Comparison of ENCODE assay signal across 20 cellular contexts in genomic region chr9:85533538-85533937, GRCh38.
A peak's percentile ranks its signal among the peaks of the same experiment; 100 is the strongest.
DNase-seq lines count a peak whose midpoint lies in the region; ATAC-seq, FAIRE-seq and TF ChIP-seq lines count a peak whose summit lies in the region.
"Had no signal": no experiment of that assay in that cellular context is flagged by ENCODE, and none has a peak within 500 bp of the region (broad histone marks: within the 10 kb centered on the region; RNA-seq: fewer than 3 reads in every experiment).

No MANE protein-coding gene starts in this region.

- no peak overlapping the region for H3K27ac ChIP-seq in GM12878 (ENCODE audit: control insufficient read depth, insufficient read depth)
- H3K27ac ChIP-seq in naive thymus-derived CD4-positive, alpha-beta T cell (ENCODE audit: low read depth, low read length), result no peak overlapping the region
- H3K27ac ChIP-seq in uterus, result no peak overlapping the region
- H3K27ac ChIP-seq in esophagus squamous epithelium, result no peak overlapping the region
- H3K27ac ChIP-seq: BLaER1, GM23248, KMS-11 had no signal

- FAIRE-seq in GM12891 (lab: Jason Lieb, UNC), result peak; percentile 72
- no peak for FAIRE-seq in GM12878 (lab: Jason Lieb, UNC)
- FAIRE-seq: GM19239, H54 had no signal

- POLR2A ChIA-PET in HEK293T (lab: Yijun Ruan, JAX) (no interaction called here), GM12878 (lab: Charles Lee) (no interaction called here)
- POLR2A ChIA-PET in naive thymus-derived CD4-positive, alpha-beta T cell (lab: Charles Lee), result no interaction called here

- H3K36me3 ChIP-seq in GM12878 (ENCODE audit: control insufficient read depth in 2 of 2, insufficient read depth in 2 of 2, low read length in 1 of 2), result no peaks in the 10 kb centered on the region
- no peaks in the 10 kb centered on the region for H3K36me3 ChIP-seq in naive thymus-derived CD4-positive, alpha-beta T cell (ENCODE audit: control insufficient read depth in 2 of 3, insufficient read depth in 3 of 3, low read length in 3 of 3)
- H3K36me3 ChIP-seq in uterus, result no peaks in the 10 kb centered on the region
- H3K36me3 ChIP-seq in esophagus squamous epithelium, result no peaks in the 10 kb centered on the region
- H3K36me3 ChIP-seq: BLaER1 had no signal

- no peak overlapping the region for H3K9ac ChIP-seq in GM12878 (ENCODE audit: control insufficient read depth, insufficient read depth, low read length)
- H3K9ac ChIP-seq: BLaER1, GM23248, KMS-11 had no signal

- no peak for TF ChIP-seq EP300 in GM12878 (IDR thresholded peaks at IDR 0.05; ENCODE audit: borderline replicate concordance in 1 of 2, control insufficient read depth in 1 of 2, low read depth in 2 of 2, low read length in 2 of 2)

- H3K27me3 ChIP-seq in GM12878 (replicated peaks in 1 of 2; ENCODE audit: control insufficient read depth in 2 of 2, insufficient read depth in 2 of 2, low read length in 1 of 2) (no peaks in the 10 kb centered on the region; a peak in 1 of 4 replicates), uterus (no peaks in the 10 kb centered on the region), esophagus squamous epithelium (peaks cover 0 to 83% (median 0%) of the 10 kb centered on the region in 4 donors)
- H3K27me3 ChIP-seq in naive thymus-derived CD4-positive, alpha-beta T cell (ENCODE audit: control insufficient read depth in 2 of 2, insufficient read depth in 2 of 2, low read length in 2 of 2), result no peaks in the 10 kb centered on the region
- H3K27me3 ChIP-seq: BLaER1 had no signal

- H3K9me3 ChIP-seq in GM12878 (replicated peaks; ENCODE audit: control insufficient read depth, insufficient read depth, low read length) (no peaks in the 10 kb centered on the region), uterus (no peaks in the 10 kb centered on the region), esophagus squamous epithelium (no peaks in the 10 kb centered on the region)
- H3K9me3 ChIP-seq in naive thymus-derived CD4-positive, alpha-beta T cell (ENCODE audit: control insufficient read depth in 2 of 3, low read length in 3 of 3), result no peaks in the 10 kb centered on the region
- H3K9me3 ChIP-seq: BLaER1 had no signal

- intact Hi-C loops in GM12878 (cut with micrococcal nuclease; ENCODE audit: unreplicated experiment), result no loop called here
- intact Hi-C loops in naive thymus-derived CD4-positive, alpha-beta T cell (cut with micrococcal nuclease), result no loop called here
- intact Hi-C loops in uterus (cut with DNase I; ENCODE audit: low total_unique reads), result no loop called here
- intact Hi-C loops in esophagus squamous epithelium (cut with DNase I), result no loop called here

- peaks cover 0 to 5% (median 0%) of the 10 kb centered on the region in 5 donors for H3K36me3 Mint-ChIP-seq in naive thymus-derived CD4-positive, alpha-beta T cell
- H3K36me3 Mint-ChIP-seq: CD14-positive monocyte; CD4-positive, alpha-beta memory T cell had no signal

- DNase-seq in GM12891 (ENCODE audit: insufficient read length, low spot score) (no peak), HEK293T (ENCODE audit: extremely low spot score) (no peak), GM12878 (ENCODE audit: low read depth, low spot score) (no peak), uterus (no peak), globus pallidus (ENCODE audit: low spot score) (no peak), esophagus squamous epithelium (lab: John Stamatoyannopoulos, UW) (no peak)
- no peak for DNase-seq in naive thymus-derived CD4-positive, alpha-beta T cell
- DNase-seq: 8988T; CD4-positive, alpha-beta memory T cell; DMS153; DMS79; GDM1; GM23248; HCEC 1CT had no signal

- in situ Hi-C loops in GM12878 (cut with MboI), result no loop called here

- BruUV-seq in GM12878 (replicated peaks; lab: Mats Ljungman, UMichigan), result no TSS peak

- H3K4me2 ChIP-seq in GM12878 (ENCODE audit: control insufficient read depth, insufficient read depth), result no peak overlapping the region
- H3K4me2 ChIP-seq: KMS-11 had no signal

- H3K4me3 ChIP-seq in GM12878 (no peak overlapping the region), uterus (no peak overlapping the region), esophagus squamous epithelium (no peak overlapping the region)
- H3K4me3 ChIP-seq in naive thymus-derived CD4-positive, alpha-beta T cell (ENCODE audit: low read length), result no peak overlapping the region
- H3K4me3 ChIP-seq: BLaER1, GM23248 had no signal

- peaks cover 0 to 5% (median 0%) of the 10 kb centered on the region in 5 donors for H3K27me3 Mint-ChIP-seq in naive thymus-derived CD4-positive, alpha-beta T cell
- H3K27me3 Mint-ChIP-seq: CD4-positive, alpha-beta memory T cell had no signal

- peaks cover 0 to 3% (median 0%) of the 10 kb centered on the region in 11 donors for H3K9me3 Mint-ChIP-seq in naive thymus-derived CD4-positive, alpha-beta T cell
- H3K9me3 Mint-ChIP-seq: CD4-positive, alpha-beta memory T cell had no signal

- SMC1A ChIA-PET in GM12878 (lab: Charles Lee; ENCODE audit: uncharacterized antibody, unreplicated experiment), result no interaction called here

- CTCF ChIA-PET in HEK293T (lab: Yijun Ruan, JAX), result no interaction called here
- CTCF ChIA-PET in GM12878 (lab: Yijun Ruan, JAX), result no interaction called here
- CTCF ChIA-PET in naive thymus-derived CD4-positive, alpha-beta T cell (lab: Charles Lee), result no interaction called here

- RAD21 ChIA-PET in GM12878 (lab: Charles Lee; ENCODE audit: unreplicated experiment), result no interaction called here

- no peaks in the 10 kb centered on the region for H4K20me1 ChIP-seq in GM12878 (ENCODE audit: control insufficient read depth, insufficient read depth)
- H4K20me1 ChIP-seq: BLaER1 had no signal

- no peaks in the 10 kb centered on the region for H3K79me2 ChIP-seq in GM12878 (ENCODE audit: control insufficient read depth, insufficient read depth, low read length)

- no peak for TF ChIP-seq RAD21 in GM12878 (IDR thresholded peaks at IDR 0.05; ENCODE audit: insufficient read depth, low read depth, low read length)

- TF ChIP-seq CTCF in GM12878 (IDR thresholded peaks at IDR 0.05 in 2 of 3, conservative IDR thresholded peaks at IDR 0.05 in 1 of 3; ENCODE audit: control insufficient read depth in 2 of 3, extremely low read depth in 1 of 3, insufficient read depth in 1 of 3, low read depth in 3 of 3, low read length in 3 of 3), result no peak
- TF ChIP-seq CTCF in uterus (IDR thresholded peaks at IDR 0.05), result no peak
- TF ChIP-seq CTCF in esophagus squamous epithelium (IDR thresholded peaks at IDR 0.05), result no peak

- H3K27ac Mint-ChIP-seq in naive thymus-derived CD4-positive, alpha-beta T cell, result no peak overlapping the region
- H3K27ac Mint-ChIP-seq: CD4-positive, alpha-beta memory T cell had no signal

- ATAC-seq in GM12878 (no peak), GM19351 (IDR thresholded peaks at IDR 0.05; ENCODE audit: unreplicated experiment) (no peak)
- peak; percentile 16 for ATAC-seq in naive thymus-derived CD4-positive, alpha-beta T cell

- no peak overlapping the region for H2AFZ ChIP-seq in GM12878 (ENCODE audit: control insufficient read depth, low read depth, low read length)
- H2AFZ ChIP-seq: GM23248 had no signal

- TF ChIP-seq POLR2A in GM12891 (IDR thresholded peaks at IDR 0.05; ENCODE audit: low read depth, low read length), result no peak
- TF ChIP-seq POLR2A in GM12878 (IDR thresholded peaks at IDR 0.05; ENCODE audit: low read depth, low read length), result no peak
- no peak for TF ChIP-seq POLR2A in uterus (IDR thresholded peaks at IDR 0.05)
- TF ChIP-seq POLR2A in esophagus squamous epithelium (IDR thresholded peaks at IDR 0.05), result no peak

- no peaks in the 10 kb centered on the region for H3K4me1 Mint-ChIP-seq in naive thymus-derived CD4-positive, alpha-beta T cell
- H3K4me1 Mint-ChIP-seq: CD4-positive, alpha-beta memory T cell had no signal

- H3K4me1 ChIP-seq in GM12878 (ENCODE audit: control insufficient read depth, insufficient read depth, low read length), result no peaks in the 10 kb centered on the region
- no peaks in the 10 kb centered on the region for H3K4me1 ChIP-seq in naive thymus-derived CD4-positive, alpha-beta T cell (ENCODE audit: control insufficient read depth in 2 of 2, insufficient read depth in 2 of 2, low read length in 2 of 2)
- H3K4me1 ChIP-seq in uterus, result no peaks in the 10 kb centered on the region
- no peaks in the 10 kb centered on the region for H3K4me1 ChIP-seq in esophagus squamous epithelium

- H3K4me3 Mint-ChIP-seq in naive thymus-derived CD4-positive, alpha-beta T cell, result no peak overlapping the region
- H3K4me3 Mint-ChIP-seq: CD14-positive monocyte; CD4-positive, alpha-beta memory T cell had no signal

- 79% methylated on average over 4 of the region's 4 CpGs for WGBS in GM12878 (ENCODE audit: insufficient coverage, insufficient replicate concordance, low lambda C conversion rate, missing lambda C conversion rate)
- WGBS in esophagus squamous epithelium, 2 donors, result 92 to 93% methylated on average over 4 of the region's 4 CpGs

TF ChIP-seq in GM12891, 5 proteins besides CTCF, POLR2A, EP300 and RAD21:
- no peak for TF ChIP-seq POU2F2 (IDR thresholded peaks at IDR 0.05; ENCODE audit: low read depth, low read length)
- no peak for TF ChIP-seq POLR2AphosphoS5 (IDR thresholded peaks at IDR 0.05; ENCODE audit: low read depth, low read length)
- no peak for TF ChIP-seq PAX5 (IDR thresholded peaks at IDR 0.05; ENCODE audit: insufficient read depth, low read length, severe bottlenecking)
- no peak for TF ChIP-seq TAF1 (IDR thresholded peaks at IDR 0.05; ENCODE audit: low read depth, low read length)
- no peak for TF ChIP-seq SPI1 (IDR thresholded peaks at IDR 0.05; ENCODE audit: low read depth, low read length)

TF ChIP-seq in HEK293T, 16 proteins besides CTCF, POLR2A, EP300 and RAD21:
- TF ChIP-seq CTBP1 (IDR thresholded peaks at IDR 0.05; ENCODE audit: borderline replicate concordance), result no peak
- TF ChIP-seq TARDBP (IDR thresholded peaks at IDR 0.05), result 0 out of 2 replicates have a peak, but pooled peaks have one; percentile 66

TF ChIP-seq in GM12878, 131 proteins besides CTCF, POLR2A, EP300 and RAD21 (continues in another document):
- peak; percentile 83 for TF ChIP-seq BCL3 (IDR thresholded peaks at IDR 0.05; ENCODE audit: borderline replicate concordance, insufficient read depth, low read depth, low read length, poor library complexity, severe bottlenecking)
